Comparison of ENCODE assay signal across 27 cellular contexts in genomic region chrX:55142206-55142918, GRCh38. TPM values are rescaled to one million over a fixed set of nuclear protein-coding genes. Genes with fewer than 3 reads are reported as not detected.
A peak's percentile ranks its signal among the peaks of the same experiment; 100 is the strongest.
DNase-seq lines count a peak whose midpoint lies in the region; ATAC-seq and TF ChIP-seq lines count a peak whose summit lies in the region.
"Had no signal": no experiment of that assay in that cellular context is flagged by ENCODE, and none has a peak within 500 bp of the region (broad histone marks: within the 10 kb centered on the region; RNA-seq: fewer than 3 reads in every experiment).

No MANE protein-coding gene starts in this region.

- H3K4me3 ChIP-seq in body of pancreas, result no peak overlapping the region
- H3K4me3 ChIP-seq in liver (ENCODE audit: low read depth in 1 of 3, low read length in 3 of 3), result peak overlapping the region in 1 of 3 donors; percentile 17
- no peak overlapping the region for H3K4me3 ChIP-seq in suprapubic skin
- H3K4me3 ChIP-seq in MM.1S (ENCODE audit: low read length), result no peak overlapping the region
- H3K4me3 ChIP-seq: left lung, spleen, tibial nerve had no signal

- in situ Hi-C loops in Caki2 (cut with HindIII; ENCODE audit: low pct_unique_long_range_greater_than_20kb, low sequenced_read_pairs), result no loop called here

- H3K4me1 ChIP-seq in body of pancreas (peaks cover 8% of the 10 kb centered on the region), liver (ENCODE audit: control insufficient read depth in 4 of 4, insufficient read depth in 4 of 4, low read length in 3 of 4) (peaks cover 3 to 11% (median 3%) of the 10 kb centered on the region in 4 donors), suprapubic skin (no peaks in the 10 kb centered on the region), MM.1S (ENCODE audit: low read length) (no peaks in the 10 kb centered on the region)
- H3K4me1 ChIP-seq: left lung, spleen, tibial nerve had no signal

- peak; percentile 70 for ATAC-seq in body of pancreas
- no peak for ATAC-seq in HG03469 (IDR thresholded peaks at IDR 0.05; ENCODE audit: unreplicated experiment)
- ATAC-seq in SK-N-SH treated with all-trans-retinoic acid at 6 μM for 48 hours, result no peak
- ATAC-seq: left lung; Panc1; stimulated activated naive CD8-positive, alpha-beta T cell treated with anti-CD3 and anti-CD28 coated beads, Interleukin-15, Interleukin-2, amounts not matched to agents 100 U/mL and 50 U/mL, for 24 hours had no signal

- no peak overlapping the region for H2AFZ ChIP-seq in MM.1S (ENCODE audit: low read length)

- no peaks in the 10 kb centered on the region for H3K9me2 ChIP-seq in MM.1S (replicated peaks; ENCODE audit: insufficient read depth, low read length)

- H3K36me3 ChIP-seq in body of pancreas (replicated peaks in 1 of 2; ENCODE audit: insufficient read depth in 1 of 2, low read depth in 2 of 2), result no peaks in the 10 kb centered on the region
- H3K36me3 ChIP-seq in liver (ENCODE audit: control insufficient read depth in 4 of 4, insufficient read depth in 3 of 4, low read depth in 1 of 4, low read length in 3 of 4), result peaks cover 0 to 5% (median 0%) of the 10 kb centered on the region in 4 donors
- H3K36me3 ChIP-seq in suprapubic skin, result no peaks in the 10 kb centered on the region
- H3K36me3 ChIP-seq in MM.1S (replicated peaks; ENCODE audit: insufficient read depth, low read length), result no peaks in the 10 kb centered on the region
- H3K36me3 ChIP-seq: brain microvascular endothelial cell, neutrophil, tibial nerve had no signal

- H3K9ac ChIP-seq in liver (ENCODE audit: low read depth in 1 of 2, low read length in 2 of 2), result no peak overlapping the region
- no peak overlapping the region for H3K9ac ChIP-seq in MM.1S (ENCODE audit: low read length)

- H3F3A ChIP-seq in MM.1S (ENCODE audit: insufficient read depth, low read length), result no peaks in the 10 kb centered on the region

- DNase-seq in Caki2 (ENCODE audit: low read depth), result peak; percentile 70
- peak; percentile 15 to 39 (median 16) for DNase-seq in body of pancreas
- peak; percentile 85 for DNase-seq in renal cortical epithelial cell (ENCODE audit: low read depth)
- DNase-seq in suprapubic skin (ENCODE audit: low spot score in 2 of 2), result no peak
- no peak for DNase-seq in MM.1S
- DNase-seq: activated CD4-positive, alpha-beta T cell treated with anti-CD3 and anti-CD28 coated beads, Interleukin-2, amount 10 ng/mL, durations not matched to agents 7 days and 5 days; activated CD8-positive, alpha-beta memory T cell treated with anti-CD3 and anti-CD28 coated beads, Interleukin-2, amount 50 U/mL, for 4 hours; activated effector memory CD4-positive, alpha-beta T cell treated with Interleukin-2 at 50 U/mL for 16 hours; brain microvascular endothelial cell; C1 segment of cervical spinal cord; left lung; NCI-H2081; NCI-H446 treated with DMSO at 0.1 percent for 48 hours; spleen; stimulated activated CD4-positive, alpha-beta T cell treated with anti-CD3 and anti-CD28 coated beads, Interleukin-4, amount 100 ng/mL, for 4 hours; stimulated activated naive CD8-positive, alpha-beta T cell treated with anti-CD3 and anti-CD28 coated beads, Interleukin-15, Interleukin-2, amounts not matched to agents 100 U/mL and 50 U/mL, for 24 hours had no signal

- no peaks in the 10 kb centered on the region for H3K79me2 ChIP-seq in MM.1S (ENCODE audit: low read length)

- H3K4me2 ChIP-seq in MM.1S (ENCODE audit: low read depth, low read length), result no peak overlapping the region

- TF ChIP-seq CTCF in body of pancreas (IDR thresholded peaks at IDR 0.05) (no peak), liver (IDR thresholded peaks at IDR 0.05; ENCODE audit: low read depth, low read length, missing input control) (no peak), suprapubic skin (IDR thresholded peaks at IDR 0.05) (no peak), MM.1S (IDR thresholded peaks at IDR 0.05; ENCODE audit: low read length) (no peak)

- 14 to 21% methylated on average over 3 of the region's 3 CpGs for WGBS in body of pancreas, 2 donors
- 24% methylated on average over 3 of the region's 3 CpGs for WGBS in liver
- 68% methylated on average over 3 of the region's 3 CpGs for WGBS in suprapubic skin

- TF ChIP-seq EP300 in suprapubic skin (IDR thresholded peaks at IDR 0.05), result no peak

- TF ChIP-seq POLR2A in body of pancreas (IDR thresholded peaks at IDR 0.05) (no peak), suprapubic skin (IDR thresholded peaks at IDR 0.05) (no peak)

- intact Hi-C loops in body of pancreas (cut with DNase I), result no loop called here

- no peak for TF ChIP-seq RAD21 in liver (IDR thresholded peaks at IDR 0.05)

- H3K27ac ChIP-seq in body of pancreas (peak overlapping the region in 3 of 4 donors; percentile 36 to 57 (median 44)), liver (ENCODE audit: low read depth in 1 of 2, low read length in 2 of 2) (peak overlapping the region in 1 of 2 donors; percentile 44), suprapubic skin (no peak overlapping the region), MM.1S (ENCODE audit: low read length) (no peak overlapping the region)
- H3K27ac ChIP-seq: brain microvascular endothelial cell, left lung, neutrophil, spleen, tibial nerve had no signal

- H4K20me1 ChIP-seq in MM.1S (ENCODE audit: insufficient read depth, low read length), result no peaks in the 10 kb centered on the region

- H3K27me3 ChIP-seq in body of pancreas (no peaks in the 10 kb centered on the region), liver (ENCODE audit: control insufficient read depth in 4 of 4, insufficient read depth in 4 of 4, low read length in 3 of 4) (peaks cover 0 to 3% (median 0%) of the 10 kb centered on the region in 4 donors), suprapubic skin (no peaks in the 10 kb centered on the region), MM.1S (replicated peaks; ENCODE audit: insufficient read depth, low read length) (no peaks in the 10 kb centered on the region)
- H3K27me3 ChIP-seq: brain microvascular endothelial cell, left lung, neutrophil, spleen, tibial nerve had no signal

- no peaks in the 10 kb centered on the region for H3K9me3 ChIP-seq in body of pancreas
- H3K9me3 ChIP-seq in liver (ENCODE audit: control insufficient read depth in 4 of 4, low read length in 3 of 4), result no peaks in the 10 kb centered on the region
- H3K9me3 ChIP-seq in suprapubic skin, result no peaks in the 10 kb centered on the region
- no peaks in the 10 kb centered on the region for H3K9me3 ChIP-seq in MM.1S (replicated peaks; ENCODE audit: insufficient read depth, low read length)
- H3K9me3 ChIP-seq: left lung, neutrophil, spleen, tibial nerve had no signal

TF ChIP-seq in liver, 16 proteins besides CTCF, POLR2A, EP300 and RAD21 (continues in another document):
- TF ChIP-seq JUND (IDR thresholded peaks at IDR 0.05) (peak in 1 of 2 donors; percentile 32), EGR1 (IDR thresholded peaks at IDR 0.05; ENCODE audit: low read depth in 2 of 2) (no peak), ZBTB33 (IDR thresholded peaks at IDR 0.05) (no peak), ATF3 (IDR thresholded peaks at IDR 0.05) (no peak), FOXA1 (IDR thresholded peaks at IDR 0.05) (peak; percentile 23), FOXA2 (IDR thresholded peaks at IDR 0.05) (peak; percentile 72), SP1 (IDR thresholded peaks at IDR 0.05) (peak; percentile 32)

TF ChIP-seq in SK-N-SH treated with all-trans-retinoic acid at 6 μM for 48 hours, 23 proteins besides CTCF, POLR2A, EP300 and RAD21 (continues in another document):
- TF ChIP-seq CREB5 (CRISPR knock-in tag; IDR thresholded peaks at IDR 0.05; ENCODE audit: low read depth), result no peak
- no peak for TF ChIP-seq CSRNP3 (CRISPR knock-in tag; IDR thresholded peaks at IDR 0.05)
- no peak for TF ChIP-seq OSR1 (CRISPR knock-in tag; IDR thresholded peaks at IDR 0.05)
- TF ChIP-seq ZFP3 (CRISPR knock-in tag; IDR thresholded peaks at IDR 0.05), result no peak
- no peak for TF ChIP-seq ISL1 (CRISPR knock-in tag; IDR thresholded peaks at IDR 0.05)
- TF ChIP-seq ZFP30 (CRISPR knock-in tag; IDR thresholded peaks at IDR 0.05), result no peak

RNA-seq across cellular contexts. Expression of gene PAGE2, which starts 53.5 kb away (rescaled TPM):
- not detected in 2 replicates for total RNA-seq in Caki2 (2014; rRNA removed; shearing (Covaris generic); ENCODE audit: low replicate concordance)
- not detected for total RNA-seq in body of pancreas
- not detected for total RNA-seq in liver
- not detected for polyA plus RNA-seq in liver
- total RNA-seq in renal cortical epithelial cell, result not detected in 2 replicates
- total RNA-seq in suprapubic skin, result not detected
- total RNA-seq: activated CD4-positive, alpha-beta T cell treated with anti-CD3 and anti-CD28 coated beads, Interleukin-2, amount 10 ng/mL, durations not matched to agents 7 days and 5 days; fibroblast of lung; glomerular endothelial cell; left lung; spleen; T-helper 1 cell treated with Interleukin-12 subunit alpha and Interleukin-12 subunit beta and Interleukin-4 antibody, amounts not matched to agents 30 ng/mL and 1 ng/mL, for 36 hours; tibial nerve had no signal
- polyA plus RNA-seq: AG04450, fibroblast of lung, IgD-negative memory B cell had no signal

Comparison
In these comparisons a context has a peak if more than half of its experiments do, and no peak if none do; other contexts are left out.
1. DNase-seq: peak in Caki2 (single experiment), body of pancreas (4 of 4) and renal cortical epithelial cell (single experiment); none in suprapubic skin (0 of 2) and MM.1S (single experiment).
2. H3K27ac ChIP-seq: peak in body of pancreas (3 of 4); none in suprapubic skin (single experiment) and MM.1S (single experiment).